Comparison of ENCODE assay signal across 1 cellular context in the genomic region with DNA sequence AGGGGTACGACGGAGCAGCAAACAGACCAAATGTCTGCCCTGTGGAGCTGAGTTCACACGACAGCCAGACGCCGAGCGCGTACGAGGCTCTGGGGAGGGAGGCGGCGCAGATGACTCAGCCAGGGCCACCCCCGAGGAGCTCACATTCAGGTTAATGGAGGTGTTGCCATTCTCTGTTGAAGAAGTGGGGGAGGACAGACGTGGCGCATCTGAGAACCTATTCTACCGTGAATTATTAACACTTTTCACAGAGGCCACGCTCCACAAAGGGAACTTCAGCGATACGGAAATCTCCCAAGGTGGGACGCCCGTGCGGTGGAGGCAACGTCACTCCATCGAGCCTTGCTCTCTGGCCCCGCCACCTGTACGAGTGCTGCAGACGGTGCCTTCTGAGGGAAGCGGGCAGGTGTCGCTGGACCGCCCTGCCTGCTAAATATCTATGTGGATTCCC.
TF ChIP-seq lines count a peak whose summit lies in the region.

No MANE protein-coding gene starts in this region.

TF ChIP-seq in SK-N-SH treated with all-trans-retinoic acid at 6 μM for 48 hours, 23 proteins besides CTCF, POLR2A, EP300 and RAD21:
- TF ChIP-seq, protein P1, sequence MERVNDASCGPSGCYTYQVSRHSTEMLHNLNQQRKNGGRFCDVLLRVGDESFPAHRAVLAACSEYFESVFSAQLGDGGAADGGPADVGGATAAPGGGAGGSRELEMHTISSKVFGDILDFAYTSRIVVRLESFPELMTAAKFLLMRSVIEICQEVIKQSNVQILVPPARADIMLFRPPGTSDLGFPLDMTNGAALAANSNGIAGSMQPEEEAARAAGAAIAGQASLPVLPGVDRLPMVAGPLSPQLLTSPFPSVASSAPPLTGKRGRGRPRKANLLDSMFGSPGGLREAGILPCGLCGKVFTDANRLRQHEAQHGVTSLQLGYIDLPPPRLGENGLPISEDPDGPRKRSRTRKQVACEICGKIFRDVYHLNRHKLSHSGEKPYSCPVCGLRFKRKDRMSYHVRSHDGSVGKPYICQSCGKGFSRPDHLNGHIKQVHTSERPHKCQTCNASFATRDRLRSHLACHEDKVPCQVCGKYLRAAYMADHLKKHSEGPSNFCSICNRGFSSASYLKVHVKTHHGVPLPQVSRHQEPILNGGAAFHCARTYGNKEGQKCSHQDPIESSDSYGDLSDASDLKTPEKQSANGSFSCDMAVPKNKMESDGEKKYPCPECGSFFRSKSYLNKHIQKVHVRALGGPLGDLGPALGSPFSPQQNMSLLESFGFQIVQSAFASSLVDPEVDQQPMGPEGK (CRISPR knock-in tag; IDR thresholded peaks at IDR 0.05; ENCODE audit: borderline replicate concordance) = no peak
- TF ChIP-seq, protein P2, sequence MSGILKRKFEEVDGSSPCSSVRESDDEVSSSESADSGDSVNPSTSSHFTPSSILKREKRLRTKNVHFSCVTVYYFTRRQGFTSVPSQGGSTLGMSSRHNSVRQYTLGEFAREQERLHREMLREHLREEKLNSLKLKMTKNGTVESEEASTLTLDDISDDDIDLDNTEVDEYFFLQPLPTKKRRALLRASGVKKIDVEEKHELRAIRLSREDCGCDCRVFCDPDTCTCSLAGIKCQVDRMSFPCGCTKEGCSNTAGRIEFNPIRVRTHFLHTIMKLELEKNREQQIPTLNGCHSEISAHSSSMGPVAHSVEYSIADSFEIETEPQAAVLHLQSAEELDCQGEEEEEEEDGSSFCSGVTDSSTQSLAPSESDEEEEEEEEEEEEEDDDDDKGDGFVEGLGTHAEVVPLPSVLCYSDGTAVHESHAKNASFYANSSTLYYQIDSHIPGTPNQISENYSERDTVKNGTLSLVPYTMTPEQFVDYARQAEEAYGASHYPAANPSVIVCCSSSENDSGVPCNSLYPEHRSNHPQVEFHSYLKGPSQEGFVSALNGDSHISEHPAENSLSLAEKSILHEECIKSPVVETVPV (CRISPR knock-in tag; IDR thresholded peaks at IDR 0.05) = no peak
- no peak for TF ChIP-seq GLIS3 (CRISPR knock-in tag; IDR thresholded peaks at IDR 0.05)
- TF ChIP-seq ARNTL (CRISPR knock-in tag; IDR thresholded peaks at IDR 0.05; ENCODE audit: borderline replicate concordance, low read depth) = no peak
- TF ChIP-seq ISL1 (CRISPR knock-in tag; IDR thresholded peaks at IDR 0.05) = no peak
TF ChIP-seq in SK-N-SH treated with all-trans-retinoic acid at 6 μM for 48 hours: peak in this region for 0.
